Comparison of ENCODE assay signal across 8 cellular contexts in genomic region chr17:35578195-35578928, GRCh38. TPM values are rescaled to one million over a fixed set of nuclear protein-coding genes. Genes with fewer than 3 reads are reported as not detected.
DNase-seq lines count a peak whose midpoint lies in the region; ATAC-seq and TF ChIP-seq lines count a peak whose summit lies in the region.

PEX12 (minus strand) TSS chr17:35578571; CDS start chr17:35578021, 550 bp downstream.

- no peak for TF ChIP-seq CTCF in lower lobe of right lung (IDR thresholded peaks at IDR 0.05)

- intact Hi-C loops in lower lobe of right lung (cut with DNase I), result no loop called here

- peaks cover 26% of the 10 kb centered on the region for H3K36me3 ChIP-seq in BLaER1
- H3K36me3 ChIP-seq in lower lobe of right lung, result peaks cover 34% of the 10 kb centered on the region

- H3K27ac Mint-ChIP-seq in activated CD4-positive, alpha-beta memory T cell treated with anti-CD3 and anti-CD28 coated beads, Interleukin-2, amount 10 ng/mL, durations not matched to agents 7 days and 5 days, result peak within 1 kb of the TSS; percentile 94

- H3K4me2 ChIP-seq in BLaER1, result peak within 1 kb of the TSS; percentile 92

- H3K9me3 ChIP-seq in BLaER1, result no peaks in the 10 kb centered on the region
- H3K9me3 ChIP-seq in lower lobe of right lung, result no peaks in the 10 kb centered on the region

- H3K4me1 ChIP-seq in BLaER1 (peaks cover 32% of the 10 kb centered on the region), lower lobe of right lung (peaks cover 22% of the 10 kb centered on the region)

- CTCF ChIA-PET in activated CD4-positive, alpha-beta memory T cell treated with anti-CD3 and anti-CD28 coated beads, Interleukin-2, amount 10 ng/mL, durations not matched to agents 7 days and 5 days (lab: Charles Lee), result interaction anchor here (0.8 to 2.4 kb wide), 14 partner anchors 8 to 230 kb away, joined by 3 to 13 read pairs (median 5); partner anchors contain the start of genes AP2B1, SLFN12L, SLFN14 and TAF15

- H3K27ac ChIP-seq in BLaER1 (peak within 1 kb of the TSS; percentile 86), lower lobe of right lung (peak within 1 kb of the TSS; percentile 93)

- H3K27me3 ChIP-seq in BLaER1 (no peaks in the 10 kb centered on the region), lower lobe of right lung (ENCODE audit: low read depth) (no peaks in the 10 kb centered on the region)

- DNase-seq in HK-2 (ENCODE audit: unreplicated experiment) (peak; percentile 81), NCI-H82 treated with DMSO at 0.1 percent for 48 hours (lab: John Stamatoyannopoulos, UW; ENCODE audit: unreplicated experiment) (peak; percentile 84), lower lobe of right lung (peak; percentile 90)
- peak; percentile 91 for DNase-seq in activated CD4-positive, alpha-beta memory T cell treated with anti-CD3 and anti-CD28 coated beads, Interleukin-2, amount 10 ng/mL, durations not matched to agents 7 days and 5 days
- peak; percentile 86 for DNase-seq in effector CD4-positive, alpha-beta T cell
- peak; percentile 64 to 76 (median 72) for DNase-seq in stimulated activated CD4-positive, alpha-beta T cell treated with anti-CD3 and anti-CD28 coated beads, TNF-alpha, amount 100 ng/mL, for 1 hour (ENCODE audit: low read depth in 3 of 3, low spot score in 1 of 3)

- peak within 1 kb of the TSS; percentile 88 for H3K9ac ChIP-seq in BLaER1

- no peaks in the 10 kb centered on the region for H3K9me3 Mint-ChIP-seq in activated CD4-positive, alpha-beta memory T cell treated with anti-CD3 and anti-CD28 coated beads, Interleukin-2, amount 10 ng/mL, durations not matched to agents 7 days and 5 days

- peak; percentile 94 for ATAC-seq in GM19397 (IDR thresholded peaks at IDR 0.05; ENCODE audit: unreplicated experiment)
- ATAC-seq in lower lobe of right lung, result peak; percentile 98 to 99

- peaks cover 29% of the 10 kb centered on the region for H3K4me1 Mint-ChIP-seq in activated CD4-positive, alpha-beta memory T cell treated with anti-CD3 and anti-CD28 coated beads, Interleukin-2, amount 10 ng/mL, durations not matched to agents 7 days and 5 days

- POLR2A ChIA-PET in activated CD4-positive, alpha-beta memory T cell treated with anti-CD3 and anti-CD28 coated beads, Interleukin-2, amount 10 ng/mL, durations not matched to agents 7 days and 5 days (lab: Charles Lee), result interaction anchor here (0.7 to 6.3 kb wide), 30 partner anchors 10 to 556 kb away, joined by 3 to 166 read pairs (median 5); partner anchors contain the start of genes AP2B1, NLE1, RAD51D and RFFL

- no peaks in the 10 kb centered on the region for H4K20me1 ChIP-seq in BLaER1

- H3K4me3 Mint-ChIP-seq in activated CD4-positive, alpha-beta memory T cell treated with anti-CD3 and anti-CD28 coated beads, Interleukin-2, amount 10 ng/mL, durations not matched to agents 7 days and 5 days, result peak within 1 kb of the TSS; percentile 94

- peaks cover under 1% of the 10 kb centered on the region for H3K27me3 Mint-ChIP-seq in activated CD4-positive, alpha-beta memory T cell treated with anti-CD3 and anti-CD28 coated beads, Interleukin-2, amount 10 ng/mL, durations not matched to agents 7 days and 5 days

- peaks cover 12% of the 10 kb centered on the region for H3K36me3 Mint-ChIP-seq in activated CD4-positive, alpha-beta memory T cell treated with anti-CD3 and anti-CD28 coated beads, Interleukin-2, amount 10 ng/mL, durations not matched to agents 7 days and 5 days (ENCODE audit: low read depth)

- H3K4me3 ChIP-seq in BLaER1 (peak within 1 kb of the TSS; percentile 78), lower lobe of right lung (peak within 1 kb of the TSS; percentile 84)

RNA-seq across cellular contexts. Expression of gene PEX12, which starts in this region (rescaled TPM):
- 1 to 10 TPM; 3.8 to 4.5 TPM for total RNA-seq in activated CD4-positive, alpha-beta memory T cell treated with anti-CD3 and anti-CD28 coated beads, Interleukin-2, amount 10 ng/mL, durations not matched to agents 7 days and 5 days
- total RNA-seq in lower lobe of right lung, result 7.0 TPM

Comparison
In these comparisons a context has a peak if more than half of its experiments do, and no peak if none do; other contexts are left out.
1. Peak in every context shown above with its lines: DNase-seq, ATAC-seq, H3K4me3 ChIP-seq and H3K27ac ChIP-seq.